Comparison of ENCODE assay signal across 29 cellular contexts in genomic region chr7:107980671-107981190, GRCh38. TPM values are rescaled to one million over a fixed set of nuclear protein-coding genes. Genes with fewer than 3 reads are reported as not detected.
"Had no signal": no experiment of that assay in that cellular context is flagged by ENCODE, and none has a peak within 500 bp of the region (broad histone marks: within the 10 kb centered on the region; RNA-seq: fewer than 3 reads in every experiment).

No MANE protein-coding gene starts in this region.

- H3K9ac ChIP-seq: neural progenitor cell had no signal

- H3K4me2 ChIP-seq: neural progenitor cell had no signal

- H2AFZ ChIP-seq: neural progenitor cell had no signal

- H3K4me3 ChIP-seq: left lung, lower lobe of right lung, neural progenitor cell, ovary, right atrium auricular region, right lobe of liver, skin epidermis, stomach, testis, thyroid gland, transverse colon, uterus had no signal

- H3K27me3 ChIP-seq: left lung, neural progenitor cell, ovary, right atrium auricular region, right lobe of liver, stomach, testis, thyroid gland, transverse colon, uterus had no signal

- DNase-seq: hypothalamus; immature natural killer cell; kidney; left colon; left lung; lower lobe of right lung; mammary epithelial cell; mesenchymal stem cell; naive B cell; natural killer cell; nephron progenitor cell; occipital lobe; ovary; right lobe of liver; stimulated activated CD4-positive, alpha-beta T cell treated with anti-CD3 and anti-CD28 coated beads, Interleukin-12 subunit alpha, Interleukin-12 subunit beta, amount 100 ng/mL, for 4 hours; stimulated activated CD4-positive, alpha-beta T cell treated with anti-CD3 and anti-CD28 coated beads, Interleukin-15, amount 100 ng/mL, for 24 hours; stimulated activated CD4-positive, alpha-beta T cell treated with anti-CD3 and anti-CD28 coated beads, Interleukin-2, amount 100 ng/mL, for 24 hours; stimulated activated CD4-positive, alpha-beta T cell treated with anti-CD3 and anti-CD28 coated beads, Interleukin-4, amount 100 ng/mL, for 1 hour; stimulated activated naive B cell treated with anti-CD40 and anti-IgM and Interleukin-4, amounts not matched to agents 10 μg/mL and 1 μg/mL and 100 μg/mL, for 72 hours; stimulated activated naive CD8-positive, alpha-beta T cell treated with anti-CD3 and anti-CD28 coated beads, Interleukin-15, Interleukin-2, amounts not matched to agents 100 U/mL and 50 U/mL, for 24 hours; stomach; testis; thyroid gland; transverse colon; uterus had no signal

- ATAC-seq: left colon; left lung; lower lobe of right lung; natural killer cell; right lobe of liver; stimulated activated naive B cell treated with anti-CD40 and anti-IgM and Interleukin-4, amounts not matched to agents 10 μg/mL and 1 μg/mL and 100 μg/mL, for 72 hours; stimulated activated naive CD8-positive, alpha-beta T cell treated with anti-CD3 and anti-CD28 coated beads, Interleukin-15, Interleukin-2, amounts not matched to agents 100 U/mL and 50 U/mL, for 24 hours had no signal

- H3K9me3 ChIP-seq: left lung, lower lobe of right lung, neutrophil, ovary, right atrium auricular region, right lobe of liver, stomach, testis, thyroid gland, transverse colon, uterus had no signal

- H3K4me1 ChIP-seq: neural progenitor cell, right atrium auricular region, right lobe of liver, testis, uterus had no signal

- H3K36me3 ChIP-seq: neutrophil, ovary, uterus had no signal

- H3K27ac ChIP-seq: left lung, lower lobe of right lung, neural progenitor cell, neutrophil, ovary, right atrium auricular region, right lobe of liver, skin epidermis, testis, thyroid gland, uterus had no signal

RNA-seq across cellular contexts. Expression of gene LAMB1, which starts 22.2 kb away (rescaled TPM):
- total RNA-seq: natural killer cell had no signal
